ENCODE assay signal across 1 cellular context in the genomic region with DNA sequence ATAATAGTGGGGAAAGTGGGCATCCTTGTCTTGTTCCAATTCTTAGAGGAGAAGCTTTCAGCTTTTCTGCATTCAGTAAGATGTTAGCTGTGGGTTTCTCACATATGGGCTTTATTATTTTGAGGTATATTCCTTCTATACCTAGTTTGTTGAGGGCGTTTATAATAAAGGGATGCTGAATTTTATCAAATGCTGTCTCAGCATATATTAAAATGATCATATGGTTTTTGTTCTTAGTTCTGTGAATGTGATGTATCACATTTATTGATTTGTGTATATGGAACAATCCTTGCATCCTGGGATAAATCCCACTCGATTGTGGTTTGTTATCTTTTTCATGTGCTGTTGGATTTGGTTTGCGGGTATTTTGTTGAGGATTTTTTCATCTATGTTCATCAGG.
TF ChIP-seq lines count a peak whose summit lies in the region.

No MANE protein-coding gene starts in this region.

TF ChIP-seq in H1, 55 proteins besides CTCF, POLR2A, EP300 and RAD21:
- TF ChIP-seq SAP30 (IDR thresholded peaks at IDR 0.05; ENCODE audit: insufficient read depth, insufficient replicate concordance, low read length) (no peak), CHD2 (IDR thresholded peaks at IDR 0.05; ENCODE audit: low read length) (no peak), RXRA (IDR thresholded peaks at IDR 0.05; ENCODE audit: insufficient read depth, low read depth, low read length) (no peak), RFX5 (IDR thresholded peaks at IDR 0.05; ENCODE audit: borderline replicate concordance, low read depth, low read length) (no peak), GABPA (IDR thresholded peaks at IDR 0.05; ENCODE audit: borderline replicate concordance, insufficient read depth, low read length) (no peak), TBP (IDR thresholded peaks at IDR 0.05; ENCODE audit: low read depth, low read length) (no peak), KDM5A (IDR thresholded peaks at IDR 0.05; ENCODE audit: low read length) (no peak), YY1 (IDR thresholded peaks at IDR 0.05; ENCODE audit: low read depth, low read length) (no peak), SIX5 (IDR thresholded peaks at IDR 0.05; ENCODE audit: low read depth, low read length) (no peak), SP2 (IDR thresholded peaks at IDR 0.05; ENCODE audit: low read length) (no peak), NRF1 (IDR thresholded peaks at IDR 0.05; ENCODE audit: low read depth, low read length) (no peak), EGR1 (IDR thresholded peaks at IDR 0.05; ENCODE audit: borderline replicate concordance, low read depth, low read length) (no peak), CTBP2 (IDR thresholded peaks at IDR 0.05; ENCODE audit: borderline replicate concordance, insufficient read depth, insufficient read length, low read length) (no peak), HDAC2 (IDR thresholded peaks at IDR 0.05; ENCODE audit: borderline replicate concordance in 1 of 2, low read depth in 2 of 2, low read length in 2 of 2) (no peak), POU5F1 (IDR thresholded peaks at IDR 0.05; ENCODE audit: low read depth, low read length) (no peak)
- TF ChIP-seq, protein P1, sequence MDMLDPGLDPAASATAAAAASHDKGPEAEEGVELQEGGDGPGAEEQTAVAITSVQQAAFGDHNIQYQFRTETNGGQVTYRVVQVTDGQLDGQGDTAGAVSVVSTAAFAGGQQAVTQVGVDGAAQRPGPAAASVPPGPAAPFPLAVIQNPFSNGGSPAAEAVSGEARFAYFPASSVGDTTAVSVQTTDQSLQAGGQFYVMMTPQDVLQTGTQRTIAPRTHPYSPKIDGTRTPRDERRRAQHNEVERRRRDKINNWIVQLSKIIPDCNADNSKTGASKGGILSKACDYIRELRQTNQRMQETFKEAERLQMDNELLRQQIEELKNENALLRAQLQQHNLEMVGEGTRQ (IDR thresholded peaks at IDR 0.05; ENCODE audit: low read length): no peak
